16 cellular contexts compared by ENCODE assay signal in the genomic region with DNA sequence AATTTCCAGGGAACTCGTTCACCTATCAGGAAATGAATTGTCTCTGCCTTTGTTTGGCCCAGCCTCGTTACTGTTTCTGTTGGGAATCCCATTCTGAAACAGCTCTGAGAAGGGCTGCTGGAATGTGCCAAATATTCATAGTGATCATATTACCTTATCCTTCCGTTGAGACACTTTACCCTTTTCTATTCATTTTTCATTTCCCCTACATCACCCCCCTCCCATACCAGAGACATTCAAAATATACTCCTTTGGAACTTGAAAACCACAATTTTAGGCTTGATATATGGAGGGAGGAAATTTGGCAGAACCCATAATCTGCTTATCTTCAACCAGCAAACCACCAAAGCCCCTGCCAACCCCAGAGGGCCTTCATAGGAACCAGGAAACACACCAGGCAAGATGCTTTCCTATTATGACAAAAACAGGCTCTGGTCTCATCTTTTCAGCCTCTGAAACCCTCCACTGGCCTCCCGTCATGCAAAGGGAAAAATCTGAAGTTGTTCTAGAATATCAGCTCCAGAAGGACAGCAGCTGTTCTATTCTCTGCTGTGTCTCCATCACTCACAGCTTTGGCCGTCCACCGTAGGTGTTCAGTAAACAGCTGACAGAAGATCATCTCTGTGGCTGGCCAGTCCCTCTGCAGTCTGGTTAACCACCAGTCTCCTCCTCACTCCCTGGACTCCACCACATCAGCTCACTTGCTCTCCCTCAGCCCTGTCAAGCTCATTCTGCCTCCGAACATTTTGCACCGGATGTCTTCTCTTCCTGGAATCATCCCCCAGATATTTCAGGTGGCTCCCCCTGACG.
DNase-seq lines count a peak whose midpoint lies in the region; ATAC-seq and TF ChIP-seq lines count a peak whose summit lies in the region.
"Had no signal": no experiment of that assay in that cellular context is flagged by ENCODE, and none has a peak within 500 bp of the region (broad histone marks: within the 10 kb centered on the region; RNA-seq: fewer than 3 reads in every experiment).

No MANE protein-coding gene starts in this region.

- H3K27me3 ChIP-seq in A673 (replicated peaks; ENCODE audit: insufficient read depth, low read depth, low read length, poor library complexity) = no peaks in the 10 kb centered on the region
- no peaks in the 10 kb centered on the region for H3K27me3 ChIP-seq in SJCRH30
- no peaks in the 10 kb centered on the region for H3K27me3 ChIP-seq in heart right ventricle
- H3K27me3 ChIP-seq in WERI-Rb-1 (ENCODE audit: insufficient read depth, low read depth, severe bottlenecking) = no peaks in the 10 kb centered on the region

- no peak overlapping the region for H3K4me3 ChIP-seq in A673 (ENCODE audit: low read depth, low read length, poor library complexity, severe bottlenecking)
- no peak overlapping the region for H3K4me3 ChIP-seq in SJCRH30
- H3K4me3 ChIP-seq in heart right ventricle = no peak overlapping the region
- H3K4me3 ChIP-seq in WERI-Rb-1 (ENCODE audit: low read depth, low read length) = no peak overlapping the region

- BruUV-seq in A673 (replicated peaks; lab: Mats Ljungman, UMichigan) = TSS peak; percentile 36

- H3K4me1 ChIP-seq in A673 (ENCODE audit: insufficient read depth, low read length, poor library complexity, severe bottlenecking) (peaks cover 57% of the 10 kb centered on the region), SJCRH30 (peaks cover 6% of the 10 kb centered on the region; the same call in 1 of the 2 replicates), heart right ventricle (peaks cover 0 to 40% (median 9%) of the 10 kb centered on the region in 9 donors)
- H3K4me1 ChIP-seq: Caco-2, parathyroid adenoma had no signal

- peak in 5 of 8 donors; percentile 23 to 37 (median 31) for ATAC-seq in heart right ventricle
- ATAC-seq: activated CD8-positive, alpha-beta T cell treated with anti-CD3 and anti-CD28 coated beads for 36 hours; activated T-cell treated with anti-CD3 and anti-CD28 coated beads, Interleukin-2, amount 50 U/mL, for 72 hours had no signal

- H3K27ac ChIP-seq in A673 (ENCODE audit: low read depth, low read length, poor library complexity, severe bottlenecking) (peak overlapping the region; percentile 85), SJCRH30 (peak overlapping the region; percentile 21), heart right ventricle (peak overlapping the region in 5 of 10 donors; percentile 5 to 45 (median 16)), WERI-Rb-1 (no peak overlapping the region)
- H3K27ac ChIP-seq: parathyroid adenoma had no signal

- TF ChIP-seq CTCF in A673 (conservative IDR thresholded peaks at IDR 0.05; ENCODE audit: low read depth, low read length) (no peak), heart right ventricle (IDR thresholded peaks at IDR 0.05) (no peak), WERI-Rb-1 (IDR thresholded peaks at IDR 0.05; ENCODE audit: low read depth, low read length) (no peak)

- H3K36me3 ChIP-seq in A673 (ENCODE audit: insufficient read depth, low read length, poor library complexity, severe bottlenecking) (no peaks in the 10 kb centered on the region), SJCRH30 (no peaks in the 10 kb centered on the region), heart right ventricle (no peaks in the 10 kb centered on the region), WERI-Rb-1 (no peaks in the 10 kb centered on the region)

- intact Hi-C loops in A673 (cut with micrococcal nuclease; ENCODE audit: unreplicated experiment) (loop anchor here (10.0 kb wide), 1 partner anchor 349 kb away; no protein-coding TSS in a partner anchor), heart right ventricle (cut with DNase I) (no loop called here)

- CTCF ChIA-PET in A673 (lab: Charles Lee) = no interaction called here

- H3K9me3 ChIP-seq in A673 (ENCODE audit: low read depth, low read length, poor library complexity, severe bottlenecking) (no peaks in the 10 kb centered on the region), SJCRH30 (replicated peaks) (no peaks in the 10 kb centered on the region), heart right ventricle (peaks cover 0 to 11% (median 0%) of the 10 kb centered on the region in 11 donors), WERI-Rb-1 (ENCODE audit: severe bottlenecking) (peaks cover 2% of the 10 kb centered on the region)
- H3K9me3 ChIP-seq: Caco-2 had no signal

- 31 to 32% methylated on average over 9 of the region's 9 CpGs for WGBS in heart right ventricle, 2 donors

- POLR2A ChIA-PET in A673 (lab: Charles Lee; ENCODE audit: low non-redundant PET) = interaction anchor here (0.6 kb wide), 1 partner anchor 300 kb away, joined by 10 read pairs; no protein-coding TSS in a partner anchor

- DNase-seq in A673 (ENCODE audit: low spot score) (peak; percentile 85), GM03348 (ENCODE audit: low spot score) (peak; percentile 68), SJCRH30 (peak; percentile 31 to 49), heart right ventricle (no peak), SHP77 treated with DMSO at 0.1 percent for 48 hours (lab: John Stamatoyannopoulos, UW) (no peak), NCI-H1694 treated with DMSO at 0.1 percent for 48 hours (lab: John Stamatoyannopoulos, UW) (no peak), WERI-Rb-1 (no peak)
- DNase-seq in activated naive CD4-positive, alpha-beta T cell treated with anti-CD3 and anti-CD28 coated beads, Interleukin-2, amount 50 U/mL, for 16 hours = no peak
- DNase-seq: activated CD8-positive, alpha-beta T cell treated with anti-CD3 and anti-CD28 coated beads for 36 hours; activated T-cell treated with anti-CD3 and anti-CD28 coated beads, Interleukin-2, amount 50 U/mL, for 72 hours; Caco-2; IMR-90; NCI-H524 treated with DMSO at 0.1 percent for 48 hours; stimulated activated CD4-positive, alpha-beta T cell treated with anti-CD3 and anti-CD28 coated beads, Interleukin-2, amount 100 ng/mL, for 48 hours; substantia nigra had no signal

Comparison
In these comparisons a context has a peak if more than half of its experiments do, and no peak if none do; other contexts are left out.
1. DNase-seq: peak in A673 (single experiment), GM03348 (single experiment) and SJCRH30 (2 of 2); none in heart right ventricle (0 of 2), activated naive CD4-positive, alpha-beta T cell treated with anti-CD3 and anti-CD28 coated beads, Interleukin-2, amount 50 U/mL, for 16 hours (single experiment), SHP77 treated with DMSO at 0.1 percent for 48 hours (single experiment), NCI-H1694 treated with DMSO at 0.1 percent for 48 hours (single experiment) and WERI-Rb-1 (single experiment).